3 cellular contexts compared by ENCODE assay signal in genomic region chr14:27908484-27908883, GRCh38.
A peak's percentile ranks its signal among the peaks of the same experiment; 100 is the strongest.
DNase-seq lines count a peak whose midpoint lies in the region; ATAC-seq, FAIRE-seq and TF ChIP-seq lines count a peak whose summit lies in the region.
"Not testable (repeated sequence)": the region's sequence is repeated elsewhere in the genome, so short reads cannot be mapped to it uniquely, and the experiment has no call there.

No MANE protein-coding gene starts in this region.

- not testable (repeated sequence) for DNase-seq in A549 (ENCODE audit: low read depth in 1 of 2, low spot score in 1 of 2); IMR-90; HepG2 (ENCODE audit: low spot score)

- CTCF ChIA-PET in A549 (lab: Yijun Ruan, JAX); IMR-90 (lab: Yijun Ruan, JAX); HepG2 (lab: Yijun Ruan, JAX; ENCODE audit: low intra/inter-chr PET ratio, low total read pairs): not testable (repeated sequence)

- not testable (repeated sequence) for H3K9me1 ChIP-seq in IMR-90 (ENCODE audit: insufficient read depth, low read length)

- TF ChIP-seq EP300 in A549 (IDR thresholded peaks at IDR 0.05); HepG2 (IDR thresholded peaks at IDR 0.05; ENCODE audit: low read depth in 2 of 2, low read length in 2 of 2); HepG2 (CRISPR knock-in tag; IDR thresholded peaks at IDR 0.05; ENCODE audit: borderline replicate concordance): not testable (repeated sequence)

- H3K4me1 ChIP-seq in A549; IMR-90 (ENCODE audit: control insufficient read depth, insufficient read depth, low read length); HepG2 (ENCODE audit: insufficient read depth, low read length): not testable (repeated sequence)

- H3K79me1 ChIP-seq in IMR-90 (ENCODE audit: low read depth in 1 of 2, low read length in 2 of 2): not testable (repeated sequence)

- not testable (repeated sequence) for H3K27ac ChIP-seq in A549; IMR-90 (ENCODE audit: insufficient read depth, low read length); HepG2 (ENCODE audit: extremely low read length, insufficient read depth, low read length)

- H3K56ac ChIP-seq in IMR-90 (ENCODE audit: extremely low read depth, insufficient read depth, low read length): not testable (repeated sequence)

- H3K18ac ChIP-seq in IMR-90 (ENCODE audit: low read depth, low read length): not testable (repeated sequence)

- not testable (repeated sequence) for BruUV-seq in IMR-90 (replicated peaks; lab: Mats Ljungman, UMichigan); HepG2 (replicated peaks; lab: Mats Ljungman, UMichigan)

- H3K23ac ChIP-seq in IMR-90 (ENCODE audit: low read depth, low read length): not testable (repeated sequence)

- in situ Hi-C loops in IMR-90 (cut with MboI; ENCODE audit: low sequenced_read_pairs); HepG2 (cut with HindIII; ENCODE audit: extremely low pct_ligation_motif_present, low pct_unique_long_range_greater_than_20kb): not testable (repeated sequence)

- H3K79me2 ChIP-seq in HepG2 (ENCODE audit: insufficient read depth, low read length): not testable (repeated sequence)

- H2AFZ ChIP-seq in IMR-90 (replicated peaks; ENCODE audit: low read length, poor library complexity); HepG2 (ENCODE audit: low read length): not testable (repeated sequence)

- H4K8ac ChIP-seq in IMR-90 (ENCODE audit: low read depth in 2 of 2, low read length in 2 of 2): not testable (repeated sequence)

- not testable (repeated sequence) for H4K91ac ChIP-seq in IMR-90 (ENCODE audit: insufficient read depth, low read depth, low read length)

- not testable (repeated sequence) for H2BK15ac ChIP-seq in IMR-90 (ENCODE audit: low read depth, low read length)

- H3K4me2 ChIP-seq in A549; IMR-90 (ENCODE audit: low read depth, low read length); HepG2 (ENCODE audit: low read depth, low read length): not testable (repeated sequence)

- not testable (repeated sequence) for H2BK20ac ChIP-seq in IMR-90 (ENCODE audit: low read depth, low read length)

- not testable (repeated sequence) for TF ChIP-seq RAD21 in A549 (conservative IDR thresholded peaks at IDR 0.05 in 1 of 2, IDR thresholded peaks at IDR 0.05 in 1 of 2); IMR-90 (IDR thresholded peaks at IDR 0.05; ENCODE audit: low read length); HepG2 (CRISPR knock-in tag; IDR thresholded peaks at IDR 0.05)

- TF ChIP-seq POLR2A in A549 (IDR thresholded peaks at IDR 0.05; ENCODE audit: low read length); IMR-90 (IDR thresholded peaks at IDR 0.05; ENCODE audit: low read depth, low read length); HepG2 (IDR thresholded peaks at IDR 0.05; ENCODE audit: insufficient read depth in 1 of 2, low read depth in 2 of 2, low read length in 2 of 2): not testable (repeated sequence)

- FAIRE-seq in A549 (lab: Jason Lieb, UNC); HepG2 (lab: Jason Lieb, UNC): not testable (repeated sequence)

- WGBS in A549 (ENCODE audit: missing lambda C conversion rate): 9% methylated on average over 1 of the region's 1 CpG
- 38% methylated on average over 1 of the region's 1 CpG; no CpG with 5 or more reads in 1 of the 2 experiments for WGBS in IMR-90 (ENCODE audit: extremely low coverage in 2 of 2, insufficient read length in 1 of 2), 2 experiments
- WGBS in HepG2 (ENCODE audit: low lambda C conversion rate): 2% methylated on average over 1 of the region's 1 CpG

- H2BK5ac ChIP-seq in IMR-90 (ENCODE audit: low read depth, low read length, poor library complexity, severe bottlenecking): not testable (repeated sequence)

- dilution Hi-C loops in IMR-90 (cut with HindIII; ENCODE audit: low sequenced_read_pairs, unreplicated experiment): not testable (repeated sequence)

- not testable (repeated sequence) for TF ChIP-seq CTCF in A549 (IDR thresholded peaks at IDR 0.05); IMR-90 (conservative IDR thresholded peaks at IDR 0.05; ENCODE audit: low read depth, low read length); HepG2 (CRISPR knock-in tag; IDR thresholded peaks at IDR 0.05)

- not testable (repeated sequence) for H3K9ac ChIP-seq in IMR-90 (ENCODE audit: low read depth, low read length); HepG2 (ENCODE audit: insufficient read depth, low read depth, low read length)

- H2AK9ac ChIP-seq in IMR-90 (replicated peaks; ENCODE audit: low read depth, low read length, poor library complexity): not testable (repeated sequence)

- intact Hi-C loops in IMR-90 (cut with micrococcal nuclease); HepG2 (cut with micrococcal nuclease; ENCODE audit: unreplicated experiment): not testable (repeated sequence)

- H4K20me1 ChIP-seq in IMR-90 (ENCODE audit: insufficient read depth, low read length); HepG2 (ENCODE audit: insufficient read depth, low read length): not testable (repeated sequence)

- not testable (repeated sequence) for H3K27me3 ChIP-seq in IMR-90 (ENCODE audit: control insufficient read depth, insufficient read depth, low read length); HepG2 (ENCODE audit: control insufficient read depth in 1 of 2, insufficient read depth in 2 of 2, low read length in 2 of 2)

- POLR2A ChIA-PET in A549 (lab: Yijun Ruan, JAX); IMR-90 (lab: Charles Lee; ENCODE audit: unreplicated experiment); HepG2 (lab: Yijun Ruan, JAX): not testable (repeated sequence)

- H3K14ac ChIP-seq in IMR-90 (replicated peaks; ENCODE audit: low read depth, low read length): not testable (repeated sequence)

- not testable (repeated sequence) for H3K9me3 ChIP-seq in A549; IMR-90 (ENCODE audit: control insufficient read depth, insufficient read depth, low read length)
- H3K9me3 ChIP-seq in HepG2 (ENCODE audit: low read length): peaks cover 97% of the 10 kb centered on the region

- H4K5ac ChIP-seq in IMR-90 (ENCODE audit: low read depth, low read length): not testable (repeated sequence)

- H3K4ac ChIP-seq in IMR-90 (ENCODE audit: low read depth, low read length): not testable (repeated sequence)

- not testable (repeated sequence) for H2AK5ac ChIP-seq in IMR-90 (ENCODE audit: low read depth, low read length)

- not testable (repeated sequence) for ATAC-seq in A549; IMR-90 (ENCODE audit: low read depth); HepG2

- not testable (repeated sequence) for H3K4me3 ChIP-seq in A549; IMR-90 (ENCODE audit: insufficient read depth, low read depth, low read length); HepG2 (replicated peaks in 1 of 3; ENCODE audit: insufficient read depth in 1 of 3, low read depth in 2 of 3, low read length in 3 of 3)

- H3K36me3 ChIP-seq in IMR-90 (ENCODE audit: control insufficient read depth, insufficient read depth, low read length); HepG2 (replicated peaks in 1 of 2; ENCODE audit: control insufficient read depth in 1 of 2, insufficient read depth in 2 of 2, low read length in 2 of 2): not testable (repeated sequence)

- not testable (repeated sequence) for H2BK120ac ChIP-seq in IMR-90 (ENCODE audit: low read depth, low read length)

TF ChIP-seq in A549, 52 proteins besides CTCF, POLR2A, EP300 and RAD21:
- peak; percentile 68 for TF ChIP-seq MAFK (IDR thresholded peaks at IDR 0.05; ENCODE audit: partially characterized antibody)

TF ChIP-seq in IMR-90, 13 proteins besides CTCF, POLR2A, EP300 and RAD21:
- peak; percentile 16; the same call in 1 of the 2 replicates for TF ChIP-seq MAFK (IDR thresholded peaks at IDR 0.05; ENCODE audit: low read depth, low read length)
TF ChIP-seq in IMR-90: peak in this region for 1; not testable (repeated sequence) for 12.

TF ChIP-seq in HepG2, 621 proteins besides CTCF, POLR2A, EP300 and RAD21:
- TF ChIP-seq MAFF (IDR thresholded peaks at IDR 0.05; ENCODE audit: low read depth, low read length) (peak; percentile 77), MAFK (conservative IDR thresholded peaks at IDR 0.05 in 1 of 2, IDR thresholded peaks at IDR 0.05 in 1 of 2; ENCODE audit: low read length in 2 of 2) (peak; percentile 76 to 81)
